10 cellular contexts compared by ENCODE assay signal in genomic region chr21:42248783-42249597, GRCh38. TPM values are rescaled to one million over a fixed set of nuclear protein-coding genes. Genes with fewer than 3 reads are reported as not detected.
DNase-seq lines count a peak whose midpoint lies in the region; ATAC-seq and TF ChIP-seq lines count a peak whose summit lies in the region.
"Had no signal": no experiment of that assay in that cellular context is flagged by ENCODE, and none has a peak within 500 bp of the region (broad histone marks: within the 10 kb centered on the region; RNA-seq: fewer than 3 reads in every experiment).

No MANE protein-coding gene starts in this region.

- no peaks in the 10 kb centered on the region for H3K9me3 ChIP-seq in SU-DHL-6 (ENCODE audit: insufficient read depth, low read length)

- H3K4me2 ChIP-seq in SU-DHL-6 (ENCODE audit: low read depth, low read length, poor library complexity, severe bottlenecking), result peak overlapping the region; percentile 54

- no peaks in the 10 kb centered on the region for H3K27me3 ChIP-seq in SU-DHL-6 (ENCODE audit: low read length)

- no peaks in the 10 kb centered on the region for H3K79me2 ChIP-seq in SU-DHL-6 (ENCODE audit: insufficient read depth, low read length)

- H3K4me3 Mint-ChIP-seq in T-cell, result no peak overlapping the region
- H3K4me3 Mint-ChIP-seq: activated T-cell treated with anti-CD3 and anti-CD28 coated beads, Interleukin-2, amount 50 U/mL, for 72 hours had no signal

- no peaks in the 10 kb centered on the region for H3K36me3 ChIP-seq in SU-DHL-6 (ENCODE audit: low read length)

- peaks cover 37 to 54% (median 48%) of the 10 kb centered on the region in 3 donors for H3K4me1 Mint-ChIP-seq in T-cell

- H3K36me3 Mint-ChIP-seq in T-cell, result peaks cover 22% of the 10 kb centered on the region

- ATAC-seq in GM19463 (IDR thresholded peaks at IDR 0.05; ENCODE audit: unreplicated experiment) (peak; percentile 93), HG03108 (IDR thresholded peaks at IDR 0.05; ENCODE audit: unreplicated experiment) (peak; percentile 79), T-cell (replicated peaks in 1 of 4) (no peak)
- ATAC-seq: activated T-cell treated with anti-CD3 and anti-CD28 coated beads, Interleukin-2, amount 50 U/mL, for 72 hours had no signal

- H4K20me1 ChIP-seq in SU-DHL-6 (ENCODE audit: low read depth, low read length), result no peaks in the 10 kb centered on the region

- no peaks in the 10 kb centered on the region for H3K9me2 ChIP-seq in SU-DHL-6 (replicated peaks; ENCODE audit: insufficient read depth, low read length)

- POLR2A ChIA-PET in T-cell (lab: Charles Lee), result no interaction called here

- peak overlapping the region; percentile 80 for H3K27ac ChIP-seq in SU-DHL-6 (ENCODE audit: low read depth, low read length)

- H3K27ac Mint-ChIP-seq in T-cell, result no peak overlapping the region
- H3K27ac Mint-ChIP-seq: activated T-cell treated with anti-CD3 and anti-CD28 coated beads, Interleukin-2, amount 50 U/mL, for 72 hours had no signal

- H3K9me3 Mint-ChIP-seq in T-cell, result no peaks in the 10 kb centered on the region
- H3K9me3 Mint-ChIP-seq: activated T-cell treated with anti-CD3 and anti-CD28 coated beads, Interleukin-2, amount 50 U/mL, for 72 hours had no signal

- CTCF ChIA-PET in T-cell (lab: Charles Lee), result interaction anchor here in 1 of 2 donors (0.7 to 1.1 kb wide), 2 partner anchors 11 to 125 kb away, joined by 3 read pairs; no protein-coding TSS in a partner anchor

- TF ChIP-seq CTCF in GM10266 (IDR thresholded peaks at IDR 0.05; ENCODE audit: control insufficient read depth, insufficient read depth, low read depth, missing control alignments), result no peak
- no peak for TF ChIP-seq CTCF in SU-DHL-6 (IDR thresholded peaks at IDR 0.05; ENCODE audit: insufficient read depth, low read length, poor library complexity, severe bottlenecking)

- peak overlapping the region; percentile 27; the same call in 1 of the 2 replicates for H3K9ac ChIP-seq in SU-DHL-6 (ENCODE audit: low read length)

- H3K27me3 Mint-ChIP-seq in T-cell, result no peaks in the 10 kb centered on the region

- H2AFZ ChIP-seq in SU-DHL-6 (ENCODE audit: low read depth, low read length, severe bottlenecking), result no peak overlapping the region

- no peak overlapping the region for H3K4me3 ChIP-seq in SU-DHL-6 (ENCODE audit: insufficient read depth, low read length, poor library complexity, severe bottlenecking)

- peak; percentile 68 for DNase-seq in GM10266 (ENCODE audit: extremely low spot score)
- no peak for DNase-seq in NCI-H510A treated with DMSO at 0.1 percent for 48 hours (lab: John Stamatoyannopoulos, UW)
- no peak for DNase-seq in T-cell
- no peak for DNase-seq in ecto neural progenitor cell (ENCODE audit: low spot score)
- no peak for DNase-seq in T-helper 9 cell
- DNase-seq: activated T-cell treated with anti-CD3 and anti-CD28 coated beads, Interleukin-2, amount 50 U/mL, for 72 hours; NCI-H226 had no signal

- H3F3A ChIP-seq in SU-DHL-6 (ENCODE audit: insufficient read depth), result peaks cover 8% of the 10 kb centered on the region; the same call in 1 of the 2 replicates

RNA-seq across cellular contexts. Expression of gene ABCG1, which starts 30.1 kb away (rescaled TPM):
- 10 to 100 TPM in 2 of 5 donors, 1 to 10 TPM in 3; 4.1 to 51.1 (median 6.2) TPM for total RNA-seq in T-cell

Comparison
In these comparisons a context has a peak if more than half of its experiments do, and no peak if none do; other contexts are left out.
1. ATAC-seq: peak in GM19463 (single experiment) and HG03108 (single experiment); none in T-cell (0 of 4).